23 cellular contexts compared by ENCODE assay signal in the genomic region with DNA sequence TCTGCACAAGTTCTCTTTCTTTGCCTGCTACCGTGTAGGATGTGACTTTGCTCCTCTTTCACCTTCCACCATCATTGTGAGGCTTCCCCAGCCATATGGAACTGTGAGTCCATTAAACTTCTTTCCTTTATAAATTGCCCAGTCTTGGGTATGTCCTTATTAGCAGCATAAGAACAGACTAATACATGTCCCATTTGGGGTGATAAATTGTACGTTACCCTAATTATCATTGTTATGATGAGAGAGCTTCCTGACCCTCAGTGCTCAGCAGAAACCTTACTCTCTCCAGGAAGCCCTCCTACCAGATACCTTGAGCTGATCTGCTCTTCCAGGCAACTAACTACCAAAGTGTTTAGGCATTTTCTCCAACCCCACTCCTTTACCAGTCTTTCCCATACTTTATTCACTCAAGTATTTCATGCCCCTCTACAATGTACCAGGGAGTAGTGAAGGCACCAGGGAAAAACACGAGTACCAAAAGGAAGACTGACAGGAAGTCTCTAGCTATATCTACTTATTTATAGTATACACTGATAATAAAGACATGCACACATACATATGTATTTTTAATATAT.
DNase-seq lines count a peak whose midpoint lies in the region; FAIRE-seq and TF ChIP-seq lines count a peak whose summit lies in the region.
"Had no signal": no experiment of that assay in that cellular context is flagged by ENCODE, and none has a peak within 500 bp of the region (broad histone marks: within the 10 kb centered on the region; RNA-seq: fewer than 3 reads in every experiment).

No MANE protein-coding gene starts in this region.

- H3K9me3 Mint-ChIP-seq in MCF 10A (ENCODE audit: unreplicated experiment), result no peaks in the 10 kb centered on the region
- no peaks in the 10 kb centered on the region for H3K9me3 Mint-ChIP-seq in endodermal cell

- H3K4me1 ChIP-seq in mammary epithelial cell (ENCODE audit: insufficient read depth, low read length) (peaks cover 19% of the 10 kb centered on the region), endodermal cell (ENCODE audit: control insufficient read depth, insufficient read depth, low read length) (no peaks in the 10 kb centered on the region), kidney (ENCODE audit: control insufficient read depth in 1 of 2, insufficient read depth in 1 of 2, low read depth in 1 of 2, low read length in 2 of 2) (peaks cover 0 to 3% of the 10 kb centered on the region in 2 donors), adrenal gland (replicated peaks in 1 of 2) (no peaks in the 10 kb centered on the region)

- POLR2A ChIA-PET in MCF 10A (lab: Yijun Ruan, JAX), result no interaction called here

- FAIRE-seq in kidney (lab: Jason Lieb, UNC), result peak; percentile 6
- FAIRE-seq: A549, GM12891, GM18507 had no signal

- H3K9ac ChIP-seq in mammary epithelial cell (ENCODE audit: insufficient read depth, low read length), result no peak overlapping the region
- H3K9ac ChIP-seq in endodermal cell (ENCODE audit: extremely low read depth, low read length, poor library complexity, severe bottlenecking), result no peak overlapping the region
- no peak overlapping the region for H3K9ac ChIP-seq in kidney (ENCODE audit: low read length in 2 of 2)

- H3K27ac Mint-ChIP-seq in MCF 10A (ENCODE audit: low read depth, unreplicated experiment) (peak overlapping the region; percentile 61), endodermal cell (no peak overlapping the region)
- H3K27ac Mint-ChIP-seq: CD4-positive, alpha-beta memory T cell had no signal

- CTCF ChIA-PET in MCF 10A (lab: Yijun Ruan, JAX) (interaction anchor here (0.6 to 1.1 kb wide), 3 partner anchors 9 to 620 kb away, joined by 3 read pairs; no protein-coding TSS in a partner anchor), mammary epithelial cell (lab: Charles Lee; ENCODE audit: low non-redundant PET) (no interaction called here)

- H3K4me1 Mint-ChIP-seq in MCF 10A (ENCODE audit: insufficient read depth, unreplicated experiment) (peaks cover 5% of the 10 kb centered on the region), endodermal cell (peaks cover 10% of the 10 kb centered on the region)
- H3K4me1 Mint-ChIP-seq: CD4-positive, alpha-beta memory T cell had no signal

- H3K27ac ChIP-seq in mammary epithelial cell (ENCODE audit: insufficient read depth, low read depth, low read length) (no peak overlapping the region), endodermal cell (ENCODE audit: low read depth, low read length) (no peak overlapping the region), kidney (ENCODE audit: low read depth in 2 of 2, low read length in 2 of 2) (no peak overlapping the region), adrenal gland (no peak overlapping the region)
- H3K27ac ChIP-seq: A549 had no signal

- H3K4me2 ChIP-seq in mammary epithelial cell (ENCODE audit: insufficient read depth, low read depth, low read length), result no peak overlapping the region
- H3K4me2 ChIP-seq: A549 had no signal

- BruUV-seq in MCF 10A (replicated peaks; lab: Mats Ljungman, UMichigan) (no TSS peak), mammary epithelial cell (replicated peaks; lab: Mats Ljungman, UMichigan) (no TSS peak)

- H3K4me3 ChIP-seq in mammary epithelial cell (replicated peaks in 1 of 3; ENCODE audit: insufficient read depth in 1 of 3, low read depth in 2 of 3, low read length in 3 of 3), result no peak overlapping the region
- H3K4me3 ChIP-seq in endodermal cell (ENCODE audit: low read length), result no peak overlapping the region
- H3K4me3 ChIP-seq in kidney (ENCODE audit: low read length in 2 of 2), result no peak overlapping the region
- no peak overlapping the region for H3K4me3 ChIP-seq in adrenal gland
- H3K4me3 ChIP-seq: A549 had no signal

- H3K27me3 ChIP-seq in mammary epithelial cell (ENCODE audit: insufficient read depth, low read length) (no peaks in the 10 kb centered on the region), endodermal cell (ENCODE audit: control insufficient read depth, insufficient read depth, low read length, poor library complexity, severe bottlenecking) (no peaks in the 10 kb centered on the region), adrenal gland (no peaks in the 10 kb centered on the region)

- no peak for TF ChIP-seq POLR2A in adrenal gland (IDR thresholded peaks at IDR 0.05)

- no peak for TF ChIP-seq CTCF in MCF 10A (IDR thresholded peaks at IDR 0.05; ENCODE audit: unreplicated experiment)
- TF ChIP-seq CTCF in mammary epithelial cell (conservative IDR thresholded peaks at IDR 0.05 in 1 of 2, IDR thresholded peaks at IDR 0.05 in 1 of 2; ENCODE audit: extremely low read depth in 1 of 2, insufficient read depth in 1 of 2, low read depth in 1 of 2, low read length in 2 of 2), result no peak
- TF ChIP-seq CTCF in endodermal cell (conservative IDR thresholded peaks at IDR 0.05), result no peak
- TF ChIP-seq CTCF in kidney (IDR thresholded peaks at IDR 0.05; ENCODE audit: borderline replicate concordance, extremely low read depth, insufficient read depth), result no peak
- TF ChIP-seq CTCF in adrenal gland (IDR thresholded peaks at IDR 0.05), result no peak

- H3K36me3 Mint-ChIP-seq in MCF 10A (ENCODE audit: insufficient read depth, unreplicated experiment) (no peaks in the 10 kb centered on the region), endodermal cell (ENCODE audit: low read depth) (no peaks in the 10 kb centered on the region)
- H3K36me3 Mint-ChIP-seq: CD4-positive, alpha-beta memory T cell had no signal

- in situ Hi-C loops in mammary epithelial cell (cut with MboI; ENCODE audit: low sequenced_read_pairs in 2 of 2), result no loop called here

- 88% methylated on average over 3 of the region's 3 CpGs for WGBS in mammary epithelial cell (ENCODE audit: low coverage, missing lambda C conversion rate)
- 95% methylated on average over 2 of the region's 3 CpGs; no CpG with 5 or more reads in 1 of the 2 experiments for WGBS in endodermal cell (ENCODE audit: insufficient coverage in 1 of 2, insufficient read length in 1 of 2), 2 experiments
- WGBS in adrenal gland, 4 donors, result 80 to 88% (median 84%) methylated on average over 3 of the region's 3 CpGs

- dilution Hi-C loops in mammary epithelial cell (cut with HindIII; ENCODE audit: low sequenced_read_pairs), result no loop called here

- H2AFZ ChIP-seq in mammary epithelial cell (ENCODE audit: low read depth, low read length), result no peak overlapping the region

- H3K36me3 ChIP-seq in mammary epithelial cell (ENCODE audit: insufficient read depth, low read length) (no peaks in the 10 kb centered on the region), endodermal cell (ENCODE audit: control insufficient read depth, insufficient read depth, low read length) (no peaks in the 10 kb centered on the region), kidney (ENCODE audit: control insufficient read depth in 1 of 2, insufficient read depth in 2 of 2, low read length in 2 of 2) (no peaks in the 10 kb centered on the region), adrenal gland (replicated peaks in 1 of 2) (no peaks in the 10 kb centered on the region)

- intact Hi-C loops in MCF 10A (cut with micrococcal nuclease) (no loop called here), mammary epithelial cell (cut with micrococcal nuclease) (loop anchor here (10.0 kb wide), 1 partner anchor 348 kb away; no protein-coding TSS in a partner anchor), kidney (cut with DNase I) (no loop called here), adrenal gland (cut with DNase I) (no loop called here)

- no peaks in the 10 kb centered on the region for H4K20me1 ChIP-seq in mammary epithelial cell (ENCODE audit: insufficient read depth, low read length)

- no peaks in the 10 kb centered on the region for H3K79me2 ChIP-seq in mammary epithelial cell (ENCODE audit: insufficient read depth, low read length)

- DNase-seq in MCF 10A (ENCODE audit: unreplicated experiment) (no peak), mammary epithelial cell (no peak), endodermal cell (peak; percentile 8), kidney (no peak), hepatic stellate cell (ENCODE audit: low spot score) (no peak), adrenal gland (no peak)
- no peak for DNase-seq in activated effector memory CD4-positive, alpha-beta T cell treated with Interleukin-2 at 50 U/mL for 16 hours
- DNase-seq: 8988T; ACHN; AML-193; C1 segment of cervical spinal cord; Calu3; CD4-positive, alpha-beta memory T cell; COR-L47; DMS53; DMS79 treated with DMSO at 0.1 percent for 48 hours; GF-D8; GOT3; H7; HCEC 1CT had no signal

- H3K4me3 Mint-ChIP-seq in MCF 10A (ENCODE audit: unreplicated experiment) (no peak overlapping the region), endodermal cell (no peak overlapping the region)
- H3K4me3 Mint-ChIP-seq: CD4-positive, alpha-beta memory T cell had no signal

- H3K27me3 Mint-ChIP-seq in MCF 10A (ENCODE audit: insufficient read depth, unreplicated experiment), result no peaks in the 10 kb centered on the region
- H3K27me3 Mint-ChIP-seq in endodermal cell (ENCODE audit: insufficient read depth), result no peaks in the 10 kb centered on the region

- no peaks in the 10 kb centered on the region for H3K9me3 ChIP-seq in mammary epithelial cell (replicated peaks; ENCODE audit: insufficient read depth, low read length)
- H3K9me3 ChIP-seq in endodermal cell (ENCODE audit: control insufficient read depth, low read length), result no peaks in the 10 kb centered on the region
- no peaks in the 10 kb centered on the region for H3K9me3 ChIP-seq in kidney (ENCODE audit: control insufficient read depth in 1 of 2, low read length in 2 of 2)
- H3K9me3 ChIP-seq in adrenal gland (replicated peaks in 1 of 3), result no peaks in the 10 kb centered on the region
- H3K9me3 ChIP-seq: A549 had no signal
